Comparison of ENCODE assay signal across 8 cellular contexts in the genomic region with DNA sequence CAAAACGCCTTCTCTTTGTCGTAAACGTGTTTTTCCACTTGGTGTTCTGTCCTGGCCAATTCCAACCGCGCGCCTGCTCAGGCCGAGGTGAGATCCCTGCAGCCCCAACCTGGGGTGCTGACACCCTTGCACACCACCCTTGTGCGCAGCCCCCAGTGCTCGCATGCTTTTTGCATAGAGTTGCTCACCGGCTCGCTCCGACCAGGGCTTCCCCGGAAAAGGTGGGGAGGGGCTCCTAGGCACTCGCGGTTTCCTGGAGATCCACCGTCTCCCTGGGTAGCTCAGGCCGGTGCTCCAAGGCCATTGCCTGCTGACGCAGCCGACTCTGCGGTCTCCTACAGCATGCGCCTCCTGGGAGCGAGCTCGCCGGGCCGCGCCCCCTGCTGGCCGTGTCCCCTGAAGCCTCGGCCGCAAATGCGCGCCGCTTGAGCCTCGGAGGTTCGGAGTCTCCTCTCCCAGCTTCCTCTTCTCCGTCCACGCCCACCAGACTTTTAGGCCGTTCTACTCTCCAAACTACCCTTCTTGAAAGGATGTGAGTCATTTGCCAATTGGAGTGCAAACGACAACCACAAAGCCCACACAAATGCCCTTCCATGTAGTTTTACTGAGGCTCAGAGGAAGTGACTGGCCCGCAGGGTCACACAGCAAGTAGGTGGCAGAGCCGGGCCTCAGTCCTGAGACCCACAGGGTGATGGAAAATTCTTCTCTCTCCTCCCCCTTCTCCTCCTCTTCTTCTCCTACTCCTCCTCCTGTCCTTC. TPM values are rescaled to one million over a fixed set of nuclear protein-coding genes. Genes with fewer than 3 reads are reported as not detected.
DNase-seq lines count a peak whose midpoint lies in the region; ATAC-seq, FAIRE-seq and TF ChIP-seq lines count a peak whose summit lies in the region.

No MANE protein-coding gene starts in this region.

- 7% methylated on average over 30 of the region's 40 CpGs for WGBS in smooth muscle cell (ENCODE audit: low lambda C conversion rate)

- H3K9me3 Mint-ChIP-seq in immature natural killer cell = no peaks in the 10 kb centered on the region

- H3K27me3 ChIP-seq in WERI-Rb-1 (ENCODE audit: insufficient read depth, low read depth, severe bottlenecking) (no peaks in the 10 kb centered on the region), bronchial epithelial cell (ENCODE audit: control insufficient read depth, insufficient read depth, low read length) (no peaks in the 10 kb centered on the region), smooth muscle cell (ENCODE audit: low read depth) (no peaks in the 10 kb centered on the region)

- H3K9me3 ChIP-seq in WERI-Rb-1 (ENCODE audit: severe bottlenecking) (no peaks in the 10 kb centered on the region), smooth muscle cell (replicated peaks; ENCODE audit: low read depth) (no peaks in the 10 kb centered on the region)

- peak; percentile 70 for ATAC-seq in HG03025 (IDR thresholded peaks at IDR 0.05; ENCODE audit: low FRiP score, unreplicated experiment)

- no peaks in the 10 kb centered on the region for H4K20me1 ChIP-seq in smooth muscle cell (ENCODE audit: low read depth)

- H3K36me3 ChIP-seq in WERI-Rb-1 (no peaks in the 10 kb centered on the region), bronchial epithelial cell (ENCODE audit: control insufficient read depth, insufficient read depth, low read length) (no peaks in the 10 kb centered on the region), smooth muscle cell (ENCODE audit: low read depth) (no peaks in the 10 kb centered on the region)

- H3K4me2 ChIP-seq in smooth muscle cell = peak overlapping the region; percentile 84

- no peaks in the 10 kb centered on the region for H3K79me2 ChIP-seq in smooth muscle cell (ENCODE audit: low read depth)

- TF ChIP-seq CTCF in WERI-Rb-1 (IDR thresholded peaks at IDR 0.05; ENCODE audit: low read depth, low read length) (peak; percentile 94), bronchial epithelial cell (IDR thresholded peaks at IDR 0.05; ENCODE audit: insufficient read depth, low read length, severe bottlenecking) (peak; percentile 98), smooth muscle cell (IDR thresholded peaks at IDR 0.05; ENCODE audit: borderline replicate concordance, insufficient read depth, poor library complexity, severe bottlenecking) (peak; percentile 94)

- peaks cover 20% of the 10 kb centered on the region for H3F3A ChIP-seq in smooth muscle cell (ENCODE audit: low read depth)

- H3K36me3 Mint-ChIP-seq in immature natural killer cell = no peaks in the 10 kb centered on the region

- H3K4me3 Mint-ChIP-seq in immature natural killer cell = peak overlapping the region; percentile 77 to 90 (median 84)

- FAIRE-seq in A204.1 (lab: Jason Lieb, UNC) (peak; percentile 95), GM18507 (lab: Jason Lieb, UNC) (peak; percentile 98), bronchial epithelial cell (lab: Jason Lieb, UNC) (no peak)

- H3K4me1 ChIP-seq in smooth muscle cell (ENCODE audit: low read depth) = no peaks in the 10 kb centered on the region

- H2AFZ ChIP-seq in smooth muscle cell (ENCODE audit: low read depth) = peak overlapping the region; percentile 76

- H3K27ac ChIP-seq in WERI-Rb-1 (no peak overlapping the region), smooth muscle cell (ENCODE audit: low read depth) (no peak overlapping the region)

- H3K9ac ChIP-seq in smooth muscle cell (ENCODE audit: low read depth) = no peak overlapping the region

- H3K27ac Mint-ChIP-seq in immature natural killer cell = peak overlapping the region; percentile 85 to 96 (median 91)

- H3K4me1 Mint-ChIP-seq in immature natural killer cell = peaks cover 39 to 47% of the 10 kb centered on the region in 2 donors

- H3K27me3 Mint-ChIP-seq in immature natural killer cell (ENCODE audit: low read depth in 3 of 3) = peaks cover 3 to 13% (median 6%) of the 10 kb centered on the region in 3 donors

- H3K4me3 ChIP-seq in WERI-Rb-1 (ENCODE audit: low read depth, low read length) (peak overlapping the region; percentile 5), bronchial epithelial cell (ENCODE audit: low read depth, low read length) (no peak overlapping the region), smooth muscle cell (peak overlapping the region; percentile 44)

- DNase-seq in GM18507 (ENCODE audit: extremely low spot score, insufficient read length, low read depth) (peak; percentile 76), NCI-H2171 treated with DMSO at 0.1 percent for 48 hours (lab: John Stamatoyannopoulos, UW) (peak; percentile 62), WERI-Rb-1 (peak; percentile 89), bronchial epithelial cell (ENCODE audit: low read depth) (peak; percentile 99), immature natural killer cell (peak; percentile 94 to 95 (median 95)), smooth muscle cell (lab: John Stamatoyannopoulos, UW; ENCODE audit: unreplicated experiment) (peak; percentile 64)

RNA-seq across cellular contexts. Expression of a gene that starts 7.2 kb away (rescaled TPM):
- 6.3 and 9.0 TPM in 2 replicates for total RNA-seq in bronchial epithelial cell
- 1 to 10 TPM in 2 of 3 donors, not detected in 1; 2.2 to 3.1 TPM for polyA plus RNA-seq in immature natural killer cell
- total RNA-seq in smooth muscle cell = 3.2 and 5.7 TPM in 2 replicates
- polyA plus RNA-seq in smooth muscle cell = 1.1 and 1.5 TPM in 2 replicates

RNA-seq across cellular contexts. Expression of a gene that starts 28.9 kb away (rescaled TPM):
- not detected in 2 replicates for total RNA-seq in bronchial epithelial cell
- polyA plus RNA-seq in immature natural killer cell = under 1 TPM; 0.12 to 0.25 (median 0.17) TPM
- not detected in 2 replicates for total RNA-seq in smooth muscle cell
- not detected in 2 replicates for polyA plus RNA-seq in smooth muscle cell

RNA-seq across cellular contexts. Expression of a gene that starts 42.3 kb away (rescaled TPM):
- total RNA-seq in bronchial epithelial cell (62.4 and 63.2 TPM in 2 replicates), smooth muscle cell (68.4 and 70.7 TPM in 2 replicates)
- polyA plus RNA-seq in immature natural killer cell (10 to 100 TPM; 67.2 to 73.8 (median 69.8) TPM), smooth muscle cell (55.1 and 59.4 TPM in 2 replicates)

RNA-seq across cellular contexts. Expression of a gene that starts 45.6 kb away (rescaled TPM):
- total RNA-seq in bronchial epithelial cell (1.8 and 5.8 TPM in 2 replicates), smooth muscle cell (not detected in 2 replicates)
- polyA plus RNA-seq in immature natural killer cell (not detected), smooth muscle cell (not detected in 2 replicates)

RNA-seq across cellular contexts. Expression of a gene that starts 52.2 kb away (rescaled TPM):
- total RNA-seq in bronchial epithelial cell (75.0 and 130 TPM in 2 replicates), smooth muscle cell (7.6 and 11.7 TPM in 2 replicates)
- polyA plus RNA-seq in immature natural killer cell (not detected), smooth muscle cell (27.5 and 37.5 TPM in 2 replicates)
